1 cellular context compared by ENCODE assay signal in the genomic region with DNA sequence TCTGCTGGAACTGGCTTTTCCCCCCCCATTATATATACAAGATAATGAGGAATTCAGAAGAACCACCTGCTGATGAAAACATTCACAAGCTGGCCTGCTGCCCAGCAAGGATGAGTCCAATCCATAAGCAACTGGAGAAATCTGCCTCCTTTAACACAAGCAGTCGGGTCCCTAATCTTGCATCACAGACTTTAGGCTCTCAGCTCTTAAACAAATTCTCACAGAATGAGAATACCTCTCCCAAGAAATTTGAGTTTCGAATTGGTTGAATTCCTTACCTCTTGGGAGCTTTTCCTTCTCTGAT.
TF ChIP-seq lines count a peak whose summit lies in the region.

No MANE protein-coding gene starts in this region.

TF ChIP-seq in HepG2, 621 proteins besides CTCF, POLR2A, EP300 and RAD21 (continued from another document):
- TF ChIP-seq, protein P1, sequence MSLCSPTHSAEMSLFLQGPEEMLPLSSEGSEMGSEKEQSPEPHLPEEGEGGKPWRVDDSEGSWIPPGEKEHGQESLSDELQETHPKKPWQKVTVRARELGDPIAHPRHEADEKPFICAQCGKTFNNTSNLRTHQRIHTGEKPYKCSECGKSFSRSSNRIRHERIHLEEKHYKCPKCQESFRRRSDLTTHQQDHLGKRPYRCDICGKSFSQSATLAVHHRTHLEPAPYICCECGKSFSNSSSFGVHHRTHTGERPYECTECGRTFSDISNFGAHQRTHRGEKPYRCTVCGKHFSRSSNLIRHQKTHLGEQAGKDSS (CRISPR knock-in tag; IDR thresholded peaks at IDR 0.05; ENCODE audit: borderline replicate concordance, low read depth), result no peak
- TF ChIP-seq ZNF737 (CRISPR knock-in tag; IDR thresholded peaks at IDR 0.05; ENCODE audit: borderline replicate concordance) (no peak), DPF2 (CRISPR knock-in tag; IDR thresholded peaks at IDR 0.05; ENCODE audit: borderline replicate concordance, low read depth) (no peak), KLF13 (CRISPR knock-in tag; IDR thresholded peaks at IDR 0.05) (no peak)
